ENCODE assay signal across 20 cellular contexts in genomic region chr13:101565327-101565726, GRCh38.
DNase-seq lines count a peak whose midpoint lies in the region; ATAC-seq, FAIRE-seq and TF ChIP-seq lines count a peak whose summit lies in the region.
"Had no signal": no experiment of that assay in that cellular context is flagged by ENCODE, and none has a peak within 500 bp of the region (broad histone marks: within the 10 kb centered on the region; RNA-seq: fewer than 3 reads in every experiment).

No MANE protein-coding gene starts in this region.

- no peak overlapping the region for H3K9ac ChIP-seq in neural cell (ENCODE audit: low read length)
- H3K9ac ChIP-seq: BLaER1 treated with 17β-estradiol and CSF1 and Interleukin-3, amounts not matched to agents 10 nM and 100 nM had no signal

- H3K9me2 ChIP-seq in neural cell (ENCODE audit: insufficient read depth, low read length): no peaks in the 10 kb centered on the region

- ATAC-seq in HG03280 (IDR thresholded peaks at IDR 0.05; ENCODE audit: unreplicated experiment): no peak
- ATAC-seq: GM23338, HepG2 had no signal

- TF ChIP-seq EP300 in neural cell (conservative IDR thresholded peaks at IDR 0.05; ENCODE audit: poor library complexity, severe bottlenecking): peak; percentile 44

- no peak for DNase-seq in D721Med (ENCODE audit: insufficient read length, low spot score)
- peak; percentile 9 to 58 for DNase-seq in NCI-H446 (lab: John Stamatoyannopoulos, UW)
- DNase-seq in NCI-H82 (lab: John Stamatoyannopoulos, UW): peak; percentile 95
- no peak for DNase-seq in cerebellum (ENCODE audit: low spot score)
- DNase-seq in GM10266 (ENCODE audit: extremely low spot score): no peak
- DNase-seq in cerebellar nuclear complex (lab: John Stamatoyannopoulos, UW): no peak
- DNase-seq: 8988T; AML-193; Calu3; CD4-positive, alpha-beta T cell; DMS153; DND-41; GF-D8; H9 had no signal

- no peak overlapping the region for H3K27ac ChIP-seq in neural cell (ENCODE audit: low read length)
- H3K27ac ChIP-seq: BLaER1 treated with 17β-estradiol and CSF1 and Interleukin-3, amounts not matched to agents 10 nM and 100 nM had no signal

- TF ChIP-seq CTCF in D721Med (IDR thresholded peaks at IDR 0.05; ENCODE audit: insufficient read depth, missing control alignments) (no peak), neural cell (IDR thresholded peaks at IDR 0.05; ENCODE audit: poor library complexity, severe bottlenecking) (no peak), GM10266 (IDR thresholded peaks at IDR 0.05; ENCODE audit: control insufficient read depth, insufficient read depth, low read depth, missing control alignments) (no peak)

- H3K4me2 ChIP-seq in neural cell (ENCODE audit: low read length): no peak overlapping the region
- H3K4me2 ChIP-seq: BLaER1 treated with 17β-estradiol and CSF1 and Interleukin-3, amounts not matched to agents 10 nM and 100 nM; GM23338 had no signal

- H4K20me1 ChIP-seq in neural cell (ENCODE audit: insufficient read depth): no peaks in the 10 kb centered on the region
- H4K20me1 ChIP-seq: BLaER1 treated with 17β-estradiol and CSF1 and Interleukin-3, amounts not matched to agents 10 nM and 100 nM had no signal

- peak; percentile 95 for FAIRE-seq in D721Med (lab: Jason Lieb, UNC)
- FAIRE-seq: HepG2, HTR-8/SVneo had no signal

- H3K9me3 ChIP-seq in neural cell (ENCODE audit: low read length): no peaks in the 10 kb centered on the region
- H3K9me3 ChIP-seq: BLaER1 treated with 17β-estradiol and CSF1 and Interleukin-3, amounts not matched to agents 10 nM and 100 nM had no signal

- no peak for TF ChIP-seq RAD21 in neural cell (conservative IDR thresholded peaks at IDR 0.05)

- no peak overlapping the region for H2AFZ ChIP-seq in neural cell (ENCODE audit: low read depth, low read length)
- H2AFZ ChIP-seq: GM23338 had no signal

- H3K79me2 ChIP-seq in neural cell (replicated peaks; ENCODE audit: insufficient read depth, low read length): no peaks in the 10 kb centered on the region

- H3K4me3 ChIP-seq in neural cell (ENCODE audit: low read length): no peak overlapping the region
- H3K4me3 ChIP-seq: BLaER1 treated with 17β-estradiol and CSF1 and Interleukin-3, amounts not matched to agents 10 nM and 100 nM; GM23338 had no signal

- no peaks in the 10 kb centered on the region for H3K27me3 ChIP-seq in neural cell (ENCODE audit: insufficient read depth, low read depth, low read length)
- H3K27me3 ChIP-seq: BLaER1 treated with 17β-estradiol and CSF1 and Interleukin-3, amounts not matched to agents 10 nM and 100 nM had no signal

- H3F3A ChIP-seq in neural cell (ENCODE audit: insufficient read depth, low read length, poor library complexity, severe bottlenecking): peaks cover 4% of the 10 kb centered on the region

- no peaks in the 10 kb centered on the region for H3K36me3 ChIP-seq in neural cell (ENCODE audit: insufficient read depth, low read length)
- H3K36me3 ChIP-seq: BLaER1 treated with 17β-estradiol and CSF1 and Interleukin-3, amounts not matched to agents 10 nM and 100 nM had no signal

TF ChIP-seq in neural cell, 6 proteins besides CTCF, POLR2A, EP300 and RAD21:
- TF ChIP-seq POLR2AphosphoS5 (IDR thresholded peaks at IDR 0.05): peak; percentile 50
- no peak for TF ChIP-seq REST (IDR thresholded peaks at IDR 0.05; ENCODE audit: borderline replicate concordance)
- TF ChIP-seq TAF1 (IDR thresholded peaks at IDR 0.05; ENCODE audit: low read depth): no peak
TF ChIP-seq in neural cell: peak in this region for 1.

Comparison
In these comparisons a context has a peak if more than half of its experiments do, and no peak if none do; other contexts are left out.
1. DNase-seq: peak in NCI-H446 (2 of 2) and NCI-H82 (single experiment); none in D721Med (single experiment), cerebellum (single experiment), GM10266 (single experiment) and cerebellar nuclear complex (0 of 2).